ENCODE assay signal across 24 cellular contexts in the genomic region with DNA sequence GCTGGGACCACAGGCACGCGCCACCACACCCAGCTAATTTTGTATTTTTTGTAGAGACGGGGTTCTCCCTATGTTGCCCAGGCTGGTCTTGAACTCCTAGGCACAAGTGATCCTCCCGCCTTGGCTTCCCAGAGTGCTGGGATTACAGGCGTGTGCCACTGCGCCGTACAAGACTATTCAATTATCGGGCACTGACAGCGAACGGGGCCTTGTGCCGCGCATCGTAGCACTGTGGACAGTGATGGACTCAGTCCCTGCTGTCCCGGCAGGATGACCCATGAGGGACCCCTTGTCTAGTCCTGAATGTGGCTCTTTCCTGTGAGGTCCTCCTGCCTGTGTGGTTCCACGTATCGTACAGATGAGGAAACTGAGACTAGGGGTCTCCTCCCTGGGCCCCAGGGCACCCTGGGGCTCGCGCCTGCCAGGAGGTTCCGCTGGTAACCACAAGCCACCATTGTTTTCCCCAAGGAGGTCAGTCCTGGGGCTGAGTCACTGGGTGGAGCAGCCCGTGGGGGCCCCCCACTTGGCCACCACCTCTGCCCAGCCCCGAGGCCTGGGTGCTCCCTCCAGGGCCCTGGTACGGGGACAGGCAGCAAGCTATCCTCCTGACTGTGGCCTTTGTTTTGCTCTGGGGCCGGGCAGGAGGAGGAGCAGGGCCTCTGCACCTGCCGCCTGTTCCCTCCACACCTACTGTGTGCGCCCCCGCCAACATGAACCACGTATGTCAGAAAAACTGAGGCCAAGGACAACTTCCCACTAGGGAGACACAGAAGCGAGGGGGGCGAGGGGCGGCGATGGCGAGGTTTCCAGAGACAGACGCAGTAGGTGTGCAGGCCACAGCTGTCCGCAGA. TPM values are rescaled to one million over a fixed set of nuclear protein-coding genes. Genes with fewer than 3 reads are reported as not detected.
DNase-seq lines count a peak whose midpoint lies in the region; ATAC-seq and TF ChIP-seq lines count a peak whose summit lies in the region.
"Had no signal": no experiment of that assay in that cellular context is flagged by ENCODE, and none has a peak within 500 bp of the region (broad histone marks: within the 10 kb centered on the region; RNA-seq: fewer than 3 reads in every experiment).

No MANE protein-coding gene starts in this region.

- no peak for TF ChIP-seq POLR2A in NB4 (IDR thresholded peaks at IDR 0.05; ENCODE audit: extremely low read depth, insufficient read length)
- no peak for TF ChIP-seq POLR2A in tibial nerve (IDR thresholded peaks at IDR 0.05)

- no peaks in the 10 kb centered on the region for H3K36me3 ChIP-seq in tibial nerve
- H3K36me3 ChIP-seq: pancreas had no signal

- peaks cover 25% of the 10 kb centered on the region for H3K27me3 Mint-ChIP-seq in central memory CD8-positive, alpha-beta T cell
- no peaks in the 10 kb centered on the region for H3K27me3 Mint-ChIP-seq in natural killer cell treated with Interleukin-12 subunit alpha and Interleukin-12 subunit beta and Interleukin-15 and Interleukin-18, amount 100 ng/mL, for 72 hours
- H3K27me3 Mint-ChIP-seq: activated CD4-positive, alpha-beta T cell treated with anti-CD3 and anti-CD28 coated beads for 36 hours; activated naive CD8-positive, alpha-beta T cell; naive thymus-derived CD8-positive, alpha-beta T cell had no signal

- no peak overlapping the region for H3K27ac ChIP-seq in tibial nerve
- H3K27ac ChIP-seq: pancreas had no signal

- no peaks in the 10 kb centered on the region for H3K9me3 Mint-ChIP-seq in central memory CD8-positive, alpha-beta T cell
- no peaks in the 10 kb centered on the region for H3K9me3 Mint-ChIP-seq in natural killer cell treated with Interleukin-12 subunit alpha and Interleukin-12 subunit beta and Interleukin-15 and Interleukin-18, amount 100 ng/mL, for 72 hours
- H3K9me3 Mint-ChIP-seq: CD8-positive, alpha-beta memory T cell had no signal

- peak overlapping the region; percentile 42 for H3K4me3 Mint-ChIP-seq in central memory CD8-positive, alpha-beta T cell
- no peak overlapping the region for H3K4me3 Mint-ChIP-seq in natural killer cell treated with Interleukin-12 subunit alpha and Interleukin-12 subunit beta and Interleukin-15 and Interleukin-18, amount 100 ng/mL, for 72 hours
- H3K4me3 Mint-ChIP-seq: activated CD4-positive, alpha-beta T cell treated with anti-CD3 and anti-CD28 coated beads for 36 hours; activated naive CD8-positive, alpha-beta T cell had no signal

- H3K27ac Mint-ChIP-seq in central memory CD8-positive, alpha-beta T cell (ENCODE audit: low read depth) = no peak overlapping the region
- no peak overlapping the region for H3K27ac Mint-ChIP-seq in natural killer cell treated with Interleukin-12 subunit alpha and Interleukin-12 subunit beta and Interleukin-15 and Interleukin-18, amount 100 ng/mL, for 72 hours
- H3K27ac Mint-ChIP-seq: activated CD4-positive, alpha-beta T cell treated with anti-CD3 and anti-CD28 coated beads for 36 hours; activated naive CD8-positive, alpha-beta T cell had no signal

- TF ChIP-seq CTCF in NB4 (IDR thresholded peaks at IDR 0.05; ENCODE audit: low read depth, low read length) (no peak), tibial nerve (IDR thresholded peaks at IDR 0.05) (no peak)

- peaks cover 20% of the 10 kb centered on the region for H3K36me3 Mint-ChIP-seq in central memory CD8-positive, alpha-beta T cell (ENCODE audit: insufficient read depth)
- no peaks in the 10 kb centered on the region for H3K36me3 Mint-ChIP-seq in natural killer cell treated with Interleukin-12 subunit alpha and Interleukin-12 subunit beta and Interleukin-15 and Interleukin-18, amount 100 ng/mL, for 72 hours
- H3K36me3 Mint-ChIP-seq: activated naive CD8-positive, alpha-beta T cell had no signal

- peaks cover 0 to 10% of the 10 kb centered on the region in 2 donors for H3K27me3 ChIP-seq in tibial nerve
- H3K27me3 ChIP-seq: pancreas had no signal

- DNase-seq in ELR (ENCODE audit: low read depth) (peak; percentile 60), NB4 (ENCODE audit: low read depth) (peak; percentile 91), tibial nerve (ENCODE audit: low spot score in 2 of 2) (no peak), NCI-H1048 (lab: John Stamatoyannopoulos, UW) (no peak)
- DNase-seq in central memory CD8-positive, alpha-beta T cell (ENCODE audit: low spot score in 2 of 2) = no peak
- peak; percentile 35 for DNase-seq in natural killer cell treated with Interleukin-12 subunit alpha and Interleukin-12 subunit beta and Interleukin-15 and Interleukin-18, amount 100 ng/mL, for 72 hours (ENCODE audit: low spot score)
- no peak for DNase-seq in activated CD8-positive, alpha-beta memory T cell treated with anti-CD3 and anti-CD28 coated beads for 24 hours
- DNase-seq: activated CD4-positive, alpha-beta T cell treated with anti-CD3 and anti-CD28 coated beads for 36 hours; activated T-cell treated with anti-CD3 and anti-CD28 coated beads, Interleukin-2, amount 50 U/mL, for 48 hours; CD8-positive, alpha-beta memory T cell; DMS79; KG1; mesenchymal stem cell; MV-4-11; naive thymus-derived CD8-positive, alpha-beta T cell; NCI-H187 treated with DMSO at 0.1 percent for 48 hours; NCI-H748 treated with DMSO at 0.1 percent for 48 hours; SHP77; SW 1271; trophoblast cell had no signal

- peaks cover 0 to 22% (median 13%) of the 10 kb centered on the region in 4 donors for H3K4me1 ChIP-seq in tibial nerve

- no peak for TF ChIP-seq EP300 in tibial nerve (IDR thresholded peaks at IDR 0.05)

- H3K4me1 Mint-ChIP-seq in central memory CD8-positive, alpha-beta T cell = peaks cover 11% of the 10 kb centered on the region
- peaks cover 5 to 8% of the 10 kb centered on the region in 2 donors for H3K4me1 Mint-ChIP-seq in natural killer cell treated with Interleukin-12 subunit alpha and Interleukin-12 subunit beta and Interleukin-15 and Interleukin-18, amount 100 ng/mL, for 72 hours (ENCODE audit: low read depth in 2 of 2)

- no peak overlapping the region for H3K4me3 ChIP-seq in NB4 (ENCODE audit: low read depth, low read length)
- H3K4me3 ChIP-seq in tibial nerve = no peak overlapping the region
- H3K4me3 ChIP-seq: pancreas had no signal

- 77 to 86% methylated on average over 30 to 31 of the region's 34 CpGs for WGBS in tibial nerve, 2 donors

- H3K9me3 ChIP-seq in tibial nerve = no peaks in the 10 kb centered on the region
- H3K9me3 ChIP-seq: pancreas had no signal

- ATAC-seq in central memory CD8-positive, alpha-beta T cell (replicated peaks; ENCODE audit: extremely low read depth, poor library complexity, severe bottlenecking) = no peak
- ATAC-seq in natural killer cell treated with Interleukin-12 subunit alpha and Interleukin-12 subunit beta and Interleukin-15 and Interleukin-18, amount 100 ng/mL, for 72 hours = no peak
- ATAC-seq in HG02759 (IDR thresholded peaks at IDR 0.05; ENCODE audit: unreplicated experiment) = no peak
- ATAC-seq: activated CD4-positive, alpha-beta T cell treated with anti-CD3 and anti-CD28 coated beads for 36 hours; naive thymus-derived CD8-positive, alpha-beta T cell; pancreas; right cardiac atrium had no signal

RNA-seq across cellular contexts. Expression of a gene that starts 2.9 kb away (rescaled TPM):
- 10 to 100 TPM; 60.4 to 87.9 TPM for total RNA-seq in natural killer cell treated with Interleukin-12 subunit alpha and Interleukin-12 subunit beta and Interleukin-15 and Interleukin-18, amount 100 ng/mL, for 72 hours
- total RNA-seq in tibial nerve = 100 to 1,000 TPM in 1 of 4 donors, 10 to 100 TPM in 3; 23.4 to 299 (median 37.3) TPM

RNA-seq across cellular contexts. Expression of a gene that starts 50.1 kb away (rescaled TPM):
- 100 to 1,000 TPM; 179 to 184 TPM for total RNA-seq in natural killer cell treated with Interleukin-12 subunit alpha and Interleukin-12 subunit beta and Interleukin-15 and Interleukin-18, amount 100 ng/mL, for 72 hours
- total RNA-seq in tibial nerve = 10 to 100 TPM; 58.8 to 95.7 (median 66.0) TPM

Comparison
In these comparisons a context has a peak if more than half of its experiments do, and no peak if none do; other contexts are left out.
1. DNase-seq: peak in ELR (single experiment), NB4 (single experiment) and natural killer cell treated with Interleukin-12 subunit alpha and Interleukin-12 subunit beta and Interleukin-15 and Interleukin-18, amount 100 ng/mL, for 72 hours (single experiment); none in central memory CD8-positive, alpha-beta T cell (0 of 2), tibial nerve (0 of 2), NCI-H1048 (single experiment) and activated CD8-positive, alpha-beta memory T cell treated with anti-CD3 and anti-CD28 coated beads for 24 hours (single experiment).